In genomic region chr3:38226273-38226672, GRCh38 we compare ENCODE assay signal across 1 cellular context.
TF ChIP-seq lines count a peak whose summit lies in the region.

No MANE protein-coding gene starts in this region.

TF ChIP-seq in endothelial cell of umbilical vein, 7 proteins besides CTCF, POLR2A, EP300 and RAD21:
- TF ChIP-seq FOS (IDR thresholded peaks at IDR 0.05; ENCODE audit: borderline replicate concordance, insufficient read depth, low read length) = peak; percentile 26
- no peak for TF ChIP-seq MYC (IDR thresholded peaks at IDR 0.05; ENCODE audit: low read depth, low read length)
